In genomic region chr19:13430790-13431582, GRCh38 we compare ENCODE assay signal across 8 cellular contexts.
DNase-seq lines count a peak whose midpoint lies in the region; ATAC-seq, FAIRE-seq and TF ChIP-seq lines count a peak whose summit lies in the region.

No MANE protein-coding gene starts in this region.

- no peak for TF ChIP-seq POLR2A in HepG2 (IDR thresholded peaks at IDR 0.05; ENCODE audit: insufficient read depth in 1 of 2, low read depth in 2 of 2, low read length in 2 of 2)

- H3K4me1 Mint-ChIP-seq in CD4-positive, CD25-positive, alpha-beta regulatory T cell: no peaks in the 10 kb centered on the region

- no TSS peak for BruUV-seq in HepG2 (replicated peaks; lab: Mats Ljungman, UMichigan)

- no peaks in the 10 kb centered on the region for H3K4me1 ChIP-seq in CD4-positive, CD25-positive, alpha-beta regulatory T cell (ENCODE audit: control insufficient read depth, insufficient read depth, low read length, poor library complexity, severe bottlenecking)
- H3K4me1 ChIP-seq in HepG2 (ENCODE audit: insufficient read depth, low read length): no peaks in the 10 kb centered on the region

- no peaks in the 10 kb centered on the region for H3K27me3 ChIP-seq in CD4-positive, CD25-positive, alpha-beta regulatory T cell (ENCODE audit: control insufficient read depth, insufficient read depth, low read length)
- no peaks in the 10 kb centered on the region for H3K27me3 ChIP-seq in HepG2 (ENCODE audit: control insufficient read depth in 1 of 2, insufficient read depth in 2 of 2, low read length in 2 of 2)

- POLR2A ChIA-PET in HepG2 (lab: Yijun Ruan, JAX): no interaction called here

- intact Hi-C loops in HepG2 (cut with micrococcal nuclease; ENCODE audit: unreplicated experiment): loop anchor here (1.0 kb wide), 1 partner anchor 154 kb away; no protein-coding TSS in a partner anchor

- H4K20me1 ChIP-seq in HepG2 (ENCODE audit: insufficient read depth, low read length): peaks cover 4% of the 10 kb centered on the region; the same call in 1 of the 2 replicates

- peaks cover 0 to 10% (median 1%) of the 10 kb centered on the region in 7 donors for H3K9me3 Mint-ChIP-seq in CD4-positive, CD25-positive, alpha-beta regulatory T cell

- H3K27ac ChIP-seq in CD4-positive, CD25-positive, alpha-beta regulatory T cell (ENCODE audit: insufficient read depth, low read length, poor library complexity, severe bottlenecking): no peak overlapping the region
- no peak overlapping the region for H3K27ac ChIP-seq in HepG2 (ENCODE audit: extremely low read length, insufficient read depth, low read length)

- CTCF ChIA-PET in HepG2 (lab: Yijun Ruan, JAX; ENCODE audit: low intra/inter-chr PET ratio, low total read pairs): interaction anchor here (2.8 kb wide), 1 partner anchor 153 kb away, joined by 32 read pairs; no protein-coding TSS in a partner anchor

- no peak overlapping the region for H3K9ac ChIP-seq in HepG2 (ENCODE audit: insufficient read depth, low read depth, low read length)

- WGBS in HepG2 (ENCODE audit: low lambda C conversion rate): 17% methylated on average over 5 of the region's 5 CpGs

- TF ChIP-seq RAD21 in HepG2 (CRISPR knock-in tag; IDR thresholded peaks at IDR 0.05): peak; percentile 58; the same call in 1 of the 2 replicates

- H3K79me2 ChIP-seq in HepG2 (ENCODE audit: insufficient read depth, low read length): no peaks in the 10 kb centered on the region

- no peaks in the 10 kb centered on the region for H3K36me3 ChIP-seq in CD4-positive, CD25-positive, alpha-beta regulatory T cell (ENCODE audit: control insufficient read depth, insufficient read depth, low read length)
- no peaks in the 10 kb centered on the region for H3K36me3 ChIP-seq in HepG2 (replicated peaks in 1 of 2; ENCODE audit: control insufficient read depth in 1 of 2, insufficient read depth in 2 of 2, low read length in 2 of 2)

- no peak overlapping the region for H3K27ac Mint-ChIP-seq in CD4-positive, CD25-positive, alpha-beta regulatory T cell

- in situ Hi-C loops in astrocyte of the spinal cord (cut with HindIII; ENCODE audit: low sequenced_read_pairs) (no loop called here), HepG2 (cut with HindIII; ENCODE audit: extremely low pct_ligation_motif_present, low pct_unique_long_range_greater_than_20kb) (loop anchor here (5.0 kb wide), 1 partner anchor 154 kb away; no protein-coding TSS in a partner anchor)

- no peak overlapping the region for H3K4me2 ChIP-seq in HepG2 (ENCODE audit: low read depth, low read length)

- DNase-seq in CD4-positive, CD25-positive, alpha-beta regulatory T cell: peak; percentile 1 to 44 (median 27)
- peak; percentile 19 for DNase-seq in HFF-Myc (ENCODE audit: extremely low read depth, low read depth)
- DNase-seq in T-helper 2 cell: peak in 4 of 5 experiments; percentile 13 to 44 (median 34)
- peak; percentile 43 for DNase-seq in astrocyte of the spinal cord (ENCODE audit: low read depth, low spot score)
- peak; percentile 33 for DNase-seq in HepG2 (ENCODE audit: low spot score)
- DNase-seq in stimulated activated CD8-positive, alpha-beta memory T cell treated with anti-CD3 and anti-CD28 coated beads, Interleukin-2, amount 100 ng/mL, for 48 hours (ENCODE audit: low read depth in 2 of 2): peak; percentile 22 to 26

- no peak overlapping the region for H3K4me3 ChIP-seq in CD4-positive, CD25-positive, alpha-beta regulatory T cell (ENCODE audit: low read depth, low read length)
- H3K4me3 ChIP-seq in HFF-Myc (replicated peaks; ENCODE audit: low read depth, low read length) (no peak overlapping the region), astrocyte of the spinal cord (ENCODE audit: low read depth, low read length) (no peak overlapping the region), HepG2 (replicated peaks in 1 of 3; ENCODE audit: insufficient read depth in 1 of 3, low read depth in 2 of 3, low read length in 3 of 3) (no peak overlapping the region)

- no peaks in the 10 kb centered on the region for H3K9me3 ChIP-seq in CD4-positive, CD25-positive, alpha-beta regulatory T cell (ENCODE audit: control insufficient read depth in 2 of 2, low read length in 2 of 2)
- no peaks in the 10 kb centered on the region for H3K9me3 ChIP-seq in HepG2 (ENCODE audit: low read length)

- no peak overlapping the region for H3K4me3 Mint-ChIP-seq in CD4-positive, CD25-positive, alpha-beta regulatory T cell

- peaks cover 1% of the 10 kb centered on the region for H3K36me3 Mint-ChIP-seq in CD4-positive, CD25-positive, alpha-beta regulatory T cell

- peak in 1 of 2 donors; percentile 37 for ATAC-seq in CD4-positive, CD25-positive, alpha-beta regulatory T cell (ENCODE audit: low read depth in 2 of 2)
- ATAC-seq in HepG2 (peak; percentile 62; the same call in 2 of the 3 replicates), HG02588 (IDR thresholded peaks at IDR 0.05; ENCODE audit: unreplicated experiment) (no peak), GM19395 (IDR thresholded peaks at IDR 0.05; ENCODE audit: unreplicated experiment) (no peak)

- no peak for TF ChIP-seq EP300 in HepG2 (IDR thresholded peaks at IDR 0.05; ENCODE audit: low read depth in 2 of 2, low read length in 2 of 2)
- TF ChIP-seq EP300 in HepG2 (CRISPR knock-in tag; IDR thresholded peaks at IDR 0.05; ENCODE audit: borderline replicate concordance): no peak

- TF ChIP-seq CTCF in HFF-Myc (IDR thresholded peaks at IDR 0.05; ENCODE audit: low read depth, low read length, missing control alignments) (peak; percentile 87), astrocyte of the spinal cord (IDR thresholded peaks at IDR 0.05; ENCODE audit: low read depth, low read length) (peak; percentile 91), HepG2 (CRISPR knock-in tag; IDR thresholded peaks at IDR 0.05) (peak; percentile 71)

- H3K27me3 Mint-ChIP-seq in CD4-positive, CD25-positive, alpha-beta regulatory T cell: peaks cover 9% of the 10 kb centered on the region

- no peak for FAIRE-seq in HepG2 (lab: Jason Lieb, UNC)

- no peak overlapping the region for H2AFZ ChIP-seq in HepG2 (ENCODE audit: low read length)

TF ChIP-seq in HepG2, 621 proteins besides CTCF, POLR2A, EP300 and RAD21:
- no peak for TF ChIP-seq ZNF468 (CRISPR knock-in tag; IDR thresholded peaks at IDR 0.05)
- TF ChIP-seq ZBTB34 (CRISPR knock-in tag; IDR thresholded peaks at IDR 0.05): no peak
- peak; percentile 71; the same call in 1 of the 2 replicates for TF ChIP-seq SMC3 (IDR thresholded peaks at IDR 0.05; ENCODE audit: low read length)
- TF ChIP-seq, protein P1, sequence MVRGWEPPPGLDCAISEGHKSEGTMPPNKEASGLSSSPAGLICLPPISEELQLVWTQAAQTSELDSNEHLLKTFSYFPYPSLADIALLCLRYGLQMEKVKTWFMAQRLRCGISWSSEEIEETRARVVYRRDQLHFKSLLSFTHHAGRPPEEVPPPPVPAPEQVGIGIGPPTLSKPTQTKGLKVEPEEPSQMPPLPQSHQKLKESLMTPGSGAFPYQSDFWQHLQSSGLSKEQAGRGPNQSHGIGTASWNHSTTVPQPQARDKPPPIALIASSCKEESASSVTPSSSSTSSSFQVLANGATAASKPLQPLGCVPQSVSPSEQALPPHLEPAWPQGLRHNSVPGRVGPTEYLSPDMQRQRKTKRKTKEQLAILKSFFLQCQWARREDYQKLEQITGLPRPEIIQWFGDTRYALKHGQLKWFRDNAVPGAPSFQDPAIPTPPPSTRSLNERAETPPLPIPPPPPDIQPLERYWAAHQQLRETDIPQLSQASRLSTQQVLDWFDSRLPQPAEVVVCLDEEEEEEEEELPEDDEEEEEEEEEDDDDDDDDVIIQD (CRISPR knock-in tag; IDR thresholded peaks at IDR 0.05; ENCODE audit: low read depth): no peak
- TF ChIP-seq ASH2L (IDR thresholded peaks at IDR 0.05; ENCODE audit: insufficient read length, low read depth, low read length): no peak
- TF ChIP-seq NFIC (IDR thresholded peaks at IDR 0.05; ENCODE audit: low read length): no peak
- no peak for TF ChIP-seq KAT7 (CRISPR knock-in tag; IDR thresholded peaks at IDR 0.05; ENCODE audit: borderline replicate concordance)
- peak; percentile 35 for TF ChIP-seq XRCC5 (optimal IDR thresholded peaks at IDR 0.05; ENCODE audit: low read length)
- TF ChIP-seq WIZ (CRISPR knock-in tag; IDR thresholded peaks at IDR 0.05): no peak
- TF ChIP-seq STAG1 (CRISPR knock-in tag; IDR thresholded peaks at IDR 0.05): peak; percentile 60
- no peak for TF ChIP-seq NR2C2 (CRISPR knock-in tag; IDR thresholded peaks at IDR 0.05; ENCODE audit: borderline replicate concordance)
- TF ChIP-seq FIP1L1 (IDR thresholded peaks at IDR 0.05; ENCODE audit: borderline replicate concordance, insufficient read depth, low read depth, low read length): no peak
